In the genomic region with DNA sequence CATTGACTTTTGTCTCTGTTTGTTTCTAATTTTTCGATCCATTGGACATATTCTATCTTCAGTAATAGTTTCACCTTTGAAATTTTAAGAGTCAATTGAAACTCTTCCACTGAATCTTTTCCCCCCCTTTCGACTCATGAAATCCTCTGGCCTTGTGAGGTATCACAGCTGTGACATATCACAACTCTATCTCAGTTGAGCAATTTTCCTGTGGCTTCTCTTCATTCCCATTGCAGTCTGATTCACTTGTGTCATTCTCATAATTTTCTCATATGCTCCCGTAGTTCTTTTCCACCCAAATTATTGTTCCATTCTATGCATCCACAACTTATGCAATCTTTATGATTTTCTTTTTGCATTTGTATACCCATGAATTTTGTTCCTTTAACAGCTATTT, we compare ENCODE assay signal across 1 cellular context.
TF ChIP-seq lines count a peak whose summit lies in the region.

No MANE protein-coding gene starts in this region.

TF ChIP-seq in IMR-90, 13 proteins besides CTCF, POLR2A, EP300 and RAD21 (continued from another document):
- TF ChIP-seq BHLHE40 (IDR thresholded peaks at IDR 0.05; ENCODE audit: low read depth, low read length): no peak
- TF ChIP-seq NFE2L2 (IDR thresholded peaks at IDR 0.05; ENCODE audit: low read depth, low read length): 0 out of 2 replicates have a peak, but pooled peaks have one; percentile 22
- 0 out of 2 replicates have a peak, but pooled peaks have one; percentile 30 for TF ChIP-seq MAZ (IDR thresholded peaks at IDR 0.05; ENCODE audit: borderline replicate concordance, low read depth, low read length)
- TF ChIP-seq CEBPB (IDR thresholded peaks at IDR 0.05; ENCODE audit: low read depth, low read length): peak; percentile 98
